Comparison of ENCODE assay signal across 14 cellular contexts in genomic region chr5:135225856-135226560, GRCh38.
DNase-seq lines count a peak whose midpoint lies in the region; ATAC-seq and TF ChIP-seq lines count a peak whose summit lies in the region.
"Had no signal": no experiment of that assay in that cellular context is flagged by ENCODE, and none has a peak within 500 bp of the region (broad histone marks: within the 10 kb centered on the region; RNA-seq: fewer than 3 reads in every experiment).

No MANE protein-coding gene starts in this region.

- H3K4me3 ChIP-seq in lower lobe of right lung (no peak overlapping the region), upper lobe of right lung (no peak overlapping the region)

- H3K36me3 ChIP-seq in lower lobe of right lung: no peaks in the 10 kb centered on the region
- H3K36me3 ChIP-seq in upper lobe of right lung: no peaks in the 10 kb centered on the region

- H3K4me1 ChIP-seq in lower lobe of right lung: peaks cover 13% of the 10 kb centered on the region
- peaks cover 10% of the 10 kb centered on the region for H3K4me1 ChIP-seq in upper lobe of right lung

- intact Hi-C loops in cardiac septum (cut with DNase I): no loop called here
- intact Hi-C loops in left ventricle myocardium superior (cut with micrococcal nuclease): no loop called here
- intact Hi-C loops in lower lobe of right lung (cut with DNase I): no loop called here
- intact Hi-C loops in upper lobe of right lung (cut with DNase I): no loop called here

- H3K27me3 ChIP-seq in lower lobe of right lung (ENCODE audit: low read depth) (no peaks in the 10 kb centered on the region), upper lobe of right lung (no peaks in the 10 kb centered on the region)

- TF ChIP-seq CTCF in lower lobe of right lung (IDR thresholded peaks at IDR 0.05) (no peak), upper lobe of right lung (IDR thresholded peaks at IDR 0.05) (no peak)

- H3K9me3 ChIP-seq in lower lobe of right lung: no peaks in the 10 kb centered on the region
- no peaks in the 10 kb centered on the region for H3K9me3 ChIP-seq in upper lobe of right lung

- ATAC-seq in left ventricle myocardium superior (no peak), lower lobe of right lung (no peak), upper lobe of right lung (no peak), SK-N-SH treated with all-trans-retinoic acid at 6 μM for 48 hours (no peak)

- DNase-seq in cardiac septum (ENCODE audit: low spot score): peak; percentile 55
- DNase-seq in left ventricle myocardium superior: no peak
- DNase-seq in SW480 (ENCODE audit: low spot score): peak; percentile 43
- DNase-seq in lower lobe of right lung: peak; percentile 43
- peak; percentile 61 for DNase-seq in upper lobe of right lung
- DNase-seq in amygdala (lab: John Stamatoyannopoulos, UW): no peak
- no peak for DNase-seq in NCI-H2196 treated with DMSO at 0.1 percent for 48 hours (lab: John Stamatoyannopoulos, UW; ENCODE audit: unreplicated experiment)
- DNase-seq: activated CD4-positive, alpha-beta T cell treated with anti-CD3 and anti-CD28 coated beads, Interleukin-2, amount 10 ng/mL, durations not matched to agents 24 days and 14 days; activated naive CD4-positive, alpha-beta T cell treated with anti-CD3 and anti-CD28 coated beads for 36 hours; DMS79 treated with DMSO at 0.1 percent for 48 hours; mesendoderm; NCI-H1436 treated with DMSO at 0.1 percent for 48 hours; T-helper 9 cell had no signal

- H3K27ac ChIP-seq in lower lobe of right lung: no peak overlapping the region
- no peak overlapping the region for H3K27ac ChIP-seq in upper lobe of right lung

TF ChIP-seq in SK-N-SH treated with all-trans-retinoic acid at 6 μM for 48 hours, 23 proteins besides CTCF, POLR2A, EP300 and RAD21:
- TF ChIP-seq PPARA (CRISPR knock-in tag; IDR thresholded peaks at IDR 0.05; ENCODE audit: borderline replicate concordance): no peak
- TF ChIP-seq RARB (CRISPR knock-in tag; IDR thresholded peaks at IDR 0.05): no peak
- no peak for TF ChIP-seq TOX (CRISPR knock-in tag; IDR thresholded peaks at IDR 0.05; ENCODE audit: borderline replicate concordance)
- TF ChIP-seq BACH2 (CRISPR knock-in tag; IDR thresholded peaks at IDR 0.05; ENCODE audit: borderline replicate concordance): no peak
- no peak for TF ChIP-seq ZNF70 (CRISPR knock-in tag; IDR thresholded peaks at IDR 0.05)
- TF ChIP-seq ESRRG (CRISPR knock-in tag; IDR thresholded peaks at IDR 0.05): no peak
- TF ChIP-seq POU6F1 (CRISPR knock-in tag; IDR thresholded peaks at IDR 0.05; ENCODE audit: borderline replicate concordance, low read depth): no peak
- no peak for TF ChIP-seq OSR1 (CRISPR knock-in tag; IDR thresholded peaks at IDR 0.05)
- no peak for TF ChIP-seq CSDC2 (CRISPR knock-in tag; IDR thresholded peaks at IDR 0.05)
- no peak for TF ChIP-seq ZFP30 (CRISPR knock-in tag; IDR thresholded peaks at IDR 0.05)
- TF ChIP-seq PATZ1 (CRISPR knock-in tag; IDR thresholded peaks at IDR 0.05; ENCODE audit: borderline replicate concordance): no peak
- TF ChIP-seq CREB5 (CRISPR knock-in tag; IDR thresholded peaks at IDR 0.05; ENCODE audit: low read depth): no peak

Comparison
In these comparisons a context has a peak if more than half of its experiments do, and no peak if none do; other contexts are left out.
1. DNase-seq: peak in cardiac septum (single experiment), SW480 (single experiment), lower lobe of right lung (single experiment) and upper lobe of right lung (single experiment); none in left ventricle myocardium superior (single experiment), amygdala (0 of 56) and NCI-H2196 treated with DMSO at 0.1 percent for 48 hours (single experiment).